In genomic region chr7:90708841-90709317, GRCh38 we compare ENCODE assay signal across 8 cellular contexts.
DNase-seq lines count a peak whose midpoint lies in the region; ATAC-seq, FAIRE-seq and TF ChIP-seq lines count a peak whose summit lies in the region.

No MANE protein-coding gene starts in this region.

- H3K27ac Mint-ChIP-seq in T-helper 17 cell = no peak overlapping the region

- H3K9me1 ChIP-seq in keratinocyte (ENCODE audit: control insufficient read depth, extremely low read depth, insufficient read depth, low read length) = no peaks in the 10 kb centered on the region

- H3K27me3 Mint-ChIP-seq in T-helper 17 cell = no peaks in the 10 kb centered on the region

- H3K9me3 ChIP-seq in HUES48 (ENCODE audit: control insufficient read depth, insufficient read depth, low read length) (0 out of 2 replicates have a peak, but pooled peaks cover 2% of the 10 kb centered on the region), T-helper 17 cell (ENCODE audit: control insufficient read depth, low read length, poor library complexity, severe bottlenecking) (no peaks in the 10 kb centered on the region), keratinocyte (ENCODE audit: control insufficient read depth, low read depth, low read length) (no peaks in the 10 kb centered on the region)

- H4K20me1 ChIP-seq in keratinocyte (ENCODE audit: control insufficient read depth, extremely low read depth, insufficient read depth, low read length) = no peaks in the 10 kb centered on the region

- H3K27ac ChIP-seq in HUES48 (ENCODE audit: low read depth, low read length) = peak overlapping the region; percentile 78
- no peak overlapping the region for H3K27ac ChIP-seq in keratinocyte (ENCODE audit: control insufficient read depth, insufficient read depth, low read length)

- H3K36me3 Mint-ChIP-seq in T-helper 17 cell (ENCODE audit: low read depth) = no peaks in the 10 kb centered on the region

- peak; percentile 46 to 56 (median 48) for TF ChIP-seq CTCF in keratinocyte (optimal IDR thresholded peaks at IDR 0.05 in 1 of 3, IDR thresholded peaks at IDR 0.05 in 1 of 3, conservative IDR thresholded peaks at IDR 0.05 in 1 of 3; ENCODE audit: extremely low read depth in 1 of 3, insufficient read depth in 2 of 3, low read length in 3 of 3)

- DNase-seq in NK-92 treated with Interleukin-12 subunit alpha and Interleukin-12 subunit beta, amount 100 ng/mL, for 24 hours (lab: John Stamatoyannopoulos, UW) = peak; percentile 48
- DNase-seq in NK-92 (lab: John Stamatoyannopoulos, UW; ENCODE audit: unreplicated experiment) (no peak), T-helper 17 cell (no peak), keratinocyte (ENCODE audit: low read depth, low spot score) (no peak), epidermal melanocyte (ENCODE audit: insufficient read length, low spot score) (no peak)
- no peak for DNase-seq in stimulated activated CD8-positive, alpha-beta memory T cell treated with anti-CD3 and anti-CD28 coated beads, Interleukin-4, amount 100 ng/mL, for 48 hours

- peaks cover 39% of the 10 kb centered on the region for H3K4me1 ChIP-seq in HUES48 (ENCODE audit: control insufficient read depth, insufficient read depth, low read length)
- no peaks in the 10 kb centered on the region for H3K4me1 ChIP-seq in keratinocyte (ENCODE audit: control insufficient read depth, extremely low read depth, insufficient read depth, low read length)

- no peaks in the 10 kb centered on the region for H3K4me1 Mint-ChIP-seq in T-helper 17 cell

- H3K79me2 ChIP-seq in keratinocyte (ENCODE audit: control insufficient read depth, insufficient read depth, low read length) = no peaks in the 10 kb centered on the region

- no peak overlapping the region for H3K4me2 ChIP-seq in keratinocyte (ENCODE audit: control insufficient read depth, extremely low read depth, insufficient read depth, low read depth, low read length)

- H3K4me3 Mint-ChIP-seq in T-helper 17 cell = no peak overlapping the region

- no peaks in the 10 kb centered on the region for H3K27me3 ChIP-seq in HUES48 (ENCODE audit: control insufficient read depth, insufficient read depth, low read length)
- no peaks in the 10 kb centered on the region for H3K27me3 ChIP-seq in keratinocyte (ENCODE audit: control insufficient read depth, extremely low read depth, insufficient read depth, low read length)

- H3K36me3 ChIP-seq in HUES48 (ENCODE audit: control insufficient read depth, insufficient read depth, low read length) = no peaks in the 10 kb centered on the region
- no peaks in the 10 kb centered on the region for H3K36me3 ChIP-seq in keratinocyte (ENCODE audit: control insufficient read depth in 2 of 2, extremely low read depth in 1 of 2, insufficient read depth in 2 of 2, low read length in 2 of 2)

- FAIRE-seq in keratinocyte (lab: Jason Lieb, UNC) = peak; percentile 29

- dilution Hi-C loops in keratinocyte (cut with MboI; ENCODE audit: extremely low pct_ligation_motif_present, low sequenced_read_pairs) = no loop called here

- H2AFZ ChIP-seq in keratinocyte (ENCODE audit: control insufficient read depth, low read length) = no peak overlapping the region

- H3K4me3 ChIP-seq in HUES48 (ENCODE audit: low read depth, low read length) = no peak overlapping the region
- no peak overlapping the region for H3K4me3 ChIP-seq in keratinocyte (ENCODE audit: control insufficient read depth in 2 of 3, extremely low read depth in 1 of 3, insufficient read depth in 2 of 3, low read depth in 1 of 3, low read length in 3 of 3)

- H3K9ac ChIP-seq in HUES48 (ENCODE audit: low read depth, low read length) (no peak overlapping the region), keratinocyte (ENCODE audit: control insufficient read depth, extremely low read depth, insufficient read depth, low read length) (no peak overlapping the region)

- peak; percentile 68 for ATAC-seq in GM21737 (IDR thresholded peaks at IDR 0.05; ENCODE audit: unreplicated experiment)
- peak; percentile 50 for ATAC-seq in T-helper 17 cell
